Comparison of ENCODE assay signal across 1 cellular context in genomic region chr6:125843593-125843992, GRCh38.
TF ChIP-seq lines count a peak whose summit lies in the region.

No MANE protein-coding gene starts in this region.

TF ChIP-seq in IMR-90, 13 proteins besides CTCF, POLR2A, EP300 and RAD21:
- TF ChIP-seq MXI1 (IDR thresholded peaks at IDR 0.05; ENCODE audit: borderline replicate concordance, low read depth, low read length): no peak
- peak; percentile 77 for TF ChIP-seq NFE2L2 (IDR thresholded peaks at IDR 0.05; ENCODE audit: low read depth, low read length)
